ENCODE assay signal across 9 cellular contexts in genomic region chr22:46007848-46008261, GRCh38. TPM values are rescaled to one million over a fixed set of nuclear protein-coding genes. Genes with fewer than 3 reads are reported as not detected.
DNase-seq lines count a peak whose midpoint lies in the region; ATAC-seq, FAIRE-seq and TF ChIP-seq lines count a peak whose summit lies in the region.
"Had no signal": no experiment of that assay in that cellular context is flagged by ENCODE, and none has a peak within 500 bp of the region (broad histone marks: within the 10 kb centered on the region; RNA-seq: fewer than 3 reads in every experiment).

No MANE protein-coding gene starts in this region.

- H2BK12ac ChIP-seq in H1 (ENCODE audit: low read depth, low read length): no peak overlapping the region

- no peak overlapping the region for H2AK5ac ChIP-seq in H1 (ENCODE audit: low read depth, low read length)

- no peak overlapping the region for H3K4ac ChIP-seq in H1 (replicated peaks; ENCODE audit: insufficient read length, low read depth, low read length)

- no peak overlapping the region for H3K56ac ChIP-seq in H1 (replicated peaks; ENCODE audit: insufficient read length, low read depth, low read length)

- H3K23me2 ChIP-seq in H1 (ENCODE audit: low read depth, low read length): no peaks in the 10 kb centered on the region

- no peaks in the 10 kb centered on the region for H3K4me1 Mint-ChIP-seq in activated T-helper 17 cell treated with anti-CD3 and anti-CD28 coated beads, Interleukin-2, amount 50 U/mL, for 72 hours

- H4K20me1 ChIP-seq in H1 (replicated peaks in 1 of 2; ENCODE audit: control insufficient read depth in 1 of 2, insufficient read depth in 2 of 2, low read length in 2 of 2) (no peaks in the 10 kb centered on the region), MM.1S (ENCODE audit: insufficient read depth, low read length) (no peaks in the 10 kb centered on the region)

- H3K36me3 ChIP-seq in H1 (ENCODE audit: control insufficient read depth in 2 of 4, insufficient read depth in 4 of 4, low read length in 3 of 4) (no peaks in the 10 kb centered on the region), muscle layer of duodenum (ENCODE audit: control insufficient read depth in 1 of 2, insufficient read depth in 2 of 2, low read length in 2 of 2) (no peaks in the 10 kb centered on the region), MM.1S (replicated peaks; ENCODE audit: insufficient read depth, low read length) (no peaks in the 10 kb centered on the region)

- H4K5ac ChIP-seq in H1 (ENCODE audit: insufficient read length, low read depth, low read length): no peak overlapping the region

- no peak for ATAC-seq in activated T-helper 17 cell treated with anti-CD3 and anti-CD28 coated beads, Interleukin-2, amount 50 U/mL, for 72 hours (replicated peaks)
- no peak for ATAC-seq in GM21526 (IDR thresholded peaks at IDR 0.05; ENCODE audit: low FRiP score, unreplicated experiment)

- no peak for TF ChIP-seq RAD21 in H1 (IDR thresholded peaks at IDR 0.05 in 1 of 2, conservative IDR thresholded peaks at IDR 0.05 in 1 of 2; ENCODE audit: low read depth in 2 of 2, low read length in 2 of 2)

- no peak overlapping the region for H2BK20ac ChIP-seq in H1 (ENCODE audit: low read length)

- H3K27ac Mint-ChIP-seq in activated T-helper 17 cell treated with anti-CD3 and anti-CD28 coated beads, Interleukin-2, amount 50 U/mL, for 72 hours: no peak overlapping the region

- CTCF ChIA-PET in H1 (lab: Charles Lee; ENCODE audit: partially characterized antibody): interaction anchor here (0.6 to 5.8 kb wide), 12 partner anchors 12 to 430 kb away, joined by 3 to 147 read pairs (median 5); no protein-coding TSS in a partner anchor

- H3K9me3 ChIP-seq in H1 (ENCODE audit: insufficient read depth in 2 of 2, low read depth in 1 of 2, low read length in 1 of 2) (no peaks in the 10 kb centered on the region; a peak in 1 of 4 replicates), muscle layer of duodenum (ENCODE audit: control insufficient read depth in 1 of 2, low read length in 2 of 2) (peaks cover 0 to 9% of the 10 kb centered on the region in 2 donors), MM.1S (replicated peaks; ENCODE audit: insufficient read depth, low read length) (no peaks in the 10 kb centered on the region)

- DNase-seq in AG08396 (ENCODE audit: low spot score) (peak; percentile 91), NCI-H2227 treated with DMSO at 0.1 percent for 48 hours (lab: John Stamatoyannopoulos, UW) (peak; percentile 13), H1 (ENCODE audit: low read depth in 1 of 2, low spot score in 2 of 2) (no peak), MM.1S (no peak), NCI-H1930 (lab: John Stamatoyannopoulos, UW) (no peak)

- H2BK15ac ChIP-seq in H1 (ENCODE audit: low read length): no peak overlapping the region

- 0 out of 2 replicates have a peak, but pooled peaks cover under 1% of the 10 kb centered on the region for H3F3A ChIP-seq in MM.1S (ENCODE audit: insufficient read depth, low read length)

- peaks cover 0 to 3% (median under 1%) of the 10 kb centered on the region in 4 experiments; a peak in 4 of 7 replicates for H3K4me1 ChIP-seq in H1 (replicated peaks in 1 of 4; ENCODE audit: control insufficient read depth in 3 of 4, insufficient read depth in 4 of 4, low read length in 3 of 4)
- peaks cover 17 to 30% of the 10 kb centered on the region in 2 donors for H3K4me1 ChIP-seq in muscle layer of duodenum (ENCODE audit: control insufficient read depth in 1 of 2, insufficient read depth in 2 of 2, low read length in 2 of 2)
- H3K4me1 ChIP-seq in MM.1S (ENCODE audit: low read length): 0 out of 2 replicates have a peak, but pooled peaks cover 4% of the 10 kb centered on the region

- POLR2A ChIA-PET in H1 (lab: Charles Lee; ENCODE audit: partially characterized antibody): interaction anchor here (1.2 to 1.7 kb wide), 3 partner anchors 35 to 114 kb away, joined by 3 to 4 read pairs (median 4); no protein-coding TSS in a partner anchor

- no peak for FAIRE-seq in H1 (lab: Jason Lieb, UNC)
- FAIRE-seq: endometrium had no signal

- peak overlapping the region; percentile 22; the same call in 1 of the 2 replicates for H4K8ac ChIP-seq in H1 (ENCODE audit: extremely low read depth, insufficient read depth, low read length)

- no peaks in the 10 kb centered on the region for H3K27me3 Mint-ChIP-seq in activated T-helper 17 cell treated with anti-CD3 and anti-CD28 coated beads, Interleukin-2, amount 50 U/mL, for 72 hours

- H3K9ac ChIP-seq in H1 (replicated peaks in 1 of 4; ENCODE audit: extremely low read depth in 1 of 4, low read depth in 3 of 4, low read length in 3 of 4): no peak overlapping the region
- no peak overlapping the region for H3K9ac ChIP-seq in MM.1S (ENCODE audit: low read length)

- no peak overlapping the region for H3K4me2 ChIP-seq in H1 (ENCODE audit: insufficient read depth in 1 of 2, low read depth in 2 of 2, low read length in 2 of 2)
- no peak overlapping the region for H3K4me2 ChIP-seq in MM.1S (ENCODE audit: low read depth, low read length)

- H3K27me3 ChIP-seq in H1 (replicated peaks in 1 of 4; ENCODE audit: control insufficient read depth in 3 of 4, extremely low read depth in 1 of 4, insufficient read depth in 3 of 4, low read length in 3 of 4): no peaks in the 10 kb centered on the region
- no peaks in the 10 kb centered on the region for H3K27me3 ChIP-seq in muscle layer of duodenum (ENCODE audit: low read depth, low read length)
- peaks cover 20% of the 10 kb centered on the region for H3K27me3 ChIP-seq in MM.1S (replicated peaks; ENCODE audit: insufficient read depth, low read length)

- no peak for TF ChIP-seq POLR2A in H1 (IDR thresholded peaks at IDR 0.05; ENCODE audit: control extremely low read depth in 1 of 2, low read depth in 2 of 2, low read length in 2 of 2)

- no peaks in the 10 kb centered on the region for H3K79me1 ChIP-seq in H1 (ENCODE audit: low read depth, low read length)

- no peak overlapping the region for H3K4me3 Mint-ChIP-seq in activated T-helper 17 cell treated with anti-CD3 and anti-CD28 coated beads, Interleukin-2, amount 50 U/mL, for 72 hours

- H3K79me2 ChIP-seq in H1 (ENCODE audit: control insufficient read depth in 1 of 2, insufficient read depth in 2 of 2, low read length in 2 of 2) (no peaks in the 10 kb centered on the region), MM.1S (ENCODE audit: low read length) (no peaks in the 10 kb centered on the region)

- H3K23ac ChIP-seq in H1 (ENCODE audit: insufficient read length): no peak overlapping the region

- H3K9me3 Mint-ChIP-seq in activated T-helper 17 cell treated with anti-CD3 and anti-CD28 coated beads, Interleukin-2, amount 50 U/mL, for 72 hours: no peaks in the 10 kb centered on the region

- H3K14ac ChIP-seq in H1 (ENCODE audit: insufficient read length): no peak overlapping the region

- no peak overlapping the region for H3K4me3 ChIP-seq in H1 (ENCODE audit: extremely low read depth in 1 of 4, insufficient read depth in 2 of 4, low read depth in 3 of 4, low read length in 4 of 4)
- H3K4me3 ChIP-seq in muscle layer of duodenum (ENCODE audit: low read depth in 1 of 2, low read length in 2 of 2): peak overlapping the region in 1 of 2 donors; percentile 52
- H3K4me3 ChIP-seq in MM.1S (ENCODE audit: low read length): no peak overlapping the region

- 89% methylated on average over 24 of the region's 25 CpGs; no CpG with 5 or more reads in 1 of the 2 experiments for WGBS in H1 (ENCODE audit: extremely low coverage in 1 of 2, insufficient coverage in 1 of 2, insufficient read length in 1 of 2, insufficient replicate concordance in 2 of 2, low coverage in 1 of 2, low lambda C conversion rate in 2 of 2, missing lambda C conversion rate in 1 of 2), 2 experiments

- no peaks in the 10 kb centered on the region for H3K36me3 Mint-ChIP-seq in activated T-helper 17 cell treated with anti-CD3 and anti-CD28 coated beads, Interleukin-2, amount 50 U/mL, for 72 hours (ENCODE audit: low read depth)

- TF ChIP-seq EP300 in H1 (IDR thresholded peaks at IDR 0.05; ENCODE audit: borderline replicate concordance in 1 of 2, low read depth in 2 of 2, low read length in 2 of 2): no peak

- H4K91ac ChIP-seq in H1 (replicated peaks; ENCODE audit: insufficient read length, low read length): no peak overlapping the region

- TF ChIP-seq CTCF in H1 (IDR thresholded peaks at IDR 0.05; ENCODE audit: control extremely low read depth in 1 of 3, insufficient read depth in 1 of 3, low read depth in 1 of 3, low read length in 3 of 3) (no peak), MM.1S (IDR thresholded peaks at IDR 0.05; ENCODE audit: low read length) (no peak)

- H3K27ac ChIP-seq in H1 (ENCODE audit: low read depth, low read length) (no peak overlapping the region), muscle layer of duodenum (ENCODE audit: low read length) (peak overlapping the region; percentile 75), MM.1S (ENCODE audit: low read length) (no peak overlapping the region)

- no peaks in the 10 kb centered on the region for H3K9me2 ChIP-seq in MM.1S (replicated peaks; ENCODE audit: insufficient read depth, low read length)

- H2AFZ ChIP-seq in H1 (ENCODE audit: low read length): no peak overlapping the region
- H2AFZ ChIP-seq in MM.1S (ENCODE audit: low read length): no peak overlapping the region

- no peak overlapping the region; the same call in 1 of the 2 replicates for H2BK5ac ChIP-seq in H1 (ENCODE audit: low read depth, low read length)

- H2BK120ac ChIP-seq in H1 (replicated peaks; ENCODE audit: low read depth, low read length): no peak overlapping the region

- no peak overlapping the region for H3K18ac ChIP-seq in H1 (ENCODE audit: extremely low read depth, low read length)

TF ChIP-seq in H1, 55 proteins besides CTCF, POLR2A, EP300 and RAD21:
- TF ChIP-seq BCL11A (IDR thresholded peaks at IDR 0.05; ENCODE audit: low read depth in 2 of 2, low read length in 2 of 2): no peak
- no peak for TF ChIP-seq JUN (IDR thresholded peaks at IDR 0.05; ENCODE audit: low read depth, low read length)
- TF ChIP-seq GTF2F1 (IDR thresholded peaks at IDR 0.05; ENCODE audit: borderline replicate concordance, low read depth, low read length): no peak
- TF ChIP-seq ZNF274 (IDR thresholded peaks at IDR 0.05; ENCODE audit: borderline replicate concordance, extremely low read depth, low read length): no peak

RNA-seq across cellular contexts. Expression of gene WNT7B, which starts 30.9 kb away (rescaled TPM):
- 0.13 and 0.24 TPM in 2 replicates for total RNA-seq in H1 (2021; fragmentation: NEBNext Ultra II Directional; extraction: Animal tissue kit (Norgen Biotek cat#: 25700))
- 0.14 and 0.24 TPM in 2 replicates for polyA plus RNA-seq in H1 (2011; rRNA removed)
- 0.12 TPM for polyA plus RNA-seq in H1 (2011; cell fraction: cytosol; rRNA removed)
- polyA plus RNA-seq in H1 (2011; cell fraction: nucleus; rRNA removed): 0.27 TPM
- 0.14 to 0.46 TPM (median 0.23 TPM) in 4 replicates for polyA plus RNA-seq in H1 (2012, experiment 1 of 2)
- polyA plus RNA-seq in H1 (2012, experiment 2 of 2): 0.29 TPM
- 0.08 TPM for polyA plus RNA-seq in H1 (2013, experiment 1 of 2)
- polyA plus RNA-seq in H1 (2013, experiment 2 of 2): 0.13 TPM
- polyA minus RNA-seq in H1 (2011; rRNA and poly(A)+ RNA removed): 0.16 and 0.17 TPM in 2 replicates
- polyA minus RNA-seq in H1 (2011; cell fraction: cytosol; rRNA and poly(A)+ RNA removed): not detected
- polyA minus RNA-seq in H1 (2011; cell fraction: nucleus; rRNA and poly(A)+ RNA removed): 0.30 TPM
- not detected for total RNA-seq in activated T-helper 17 cell treated with anti-CD3 and anti-CD28 coated beads, Interleukin-2, amount 50 U/mL, for 72 hours

Comparison
In these comparisons a context has a peak if more than half of its experiments do, and no peak if none do; other contexts are left out.
1. DNase-seq: peak in AG08396 (single experiment) and NCI-H2227 treated with DMSO at 0.1 percent for 48 hours (single experiment); none in H1 (0 of 2), MM.1S (single experiment) and NCI-H1930 (0 of 2).